ENCODE assay signal across 8 cellular contexts in the genomic region with DNA sequence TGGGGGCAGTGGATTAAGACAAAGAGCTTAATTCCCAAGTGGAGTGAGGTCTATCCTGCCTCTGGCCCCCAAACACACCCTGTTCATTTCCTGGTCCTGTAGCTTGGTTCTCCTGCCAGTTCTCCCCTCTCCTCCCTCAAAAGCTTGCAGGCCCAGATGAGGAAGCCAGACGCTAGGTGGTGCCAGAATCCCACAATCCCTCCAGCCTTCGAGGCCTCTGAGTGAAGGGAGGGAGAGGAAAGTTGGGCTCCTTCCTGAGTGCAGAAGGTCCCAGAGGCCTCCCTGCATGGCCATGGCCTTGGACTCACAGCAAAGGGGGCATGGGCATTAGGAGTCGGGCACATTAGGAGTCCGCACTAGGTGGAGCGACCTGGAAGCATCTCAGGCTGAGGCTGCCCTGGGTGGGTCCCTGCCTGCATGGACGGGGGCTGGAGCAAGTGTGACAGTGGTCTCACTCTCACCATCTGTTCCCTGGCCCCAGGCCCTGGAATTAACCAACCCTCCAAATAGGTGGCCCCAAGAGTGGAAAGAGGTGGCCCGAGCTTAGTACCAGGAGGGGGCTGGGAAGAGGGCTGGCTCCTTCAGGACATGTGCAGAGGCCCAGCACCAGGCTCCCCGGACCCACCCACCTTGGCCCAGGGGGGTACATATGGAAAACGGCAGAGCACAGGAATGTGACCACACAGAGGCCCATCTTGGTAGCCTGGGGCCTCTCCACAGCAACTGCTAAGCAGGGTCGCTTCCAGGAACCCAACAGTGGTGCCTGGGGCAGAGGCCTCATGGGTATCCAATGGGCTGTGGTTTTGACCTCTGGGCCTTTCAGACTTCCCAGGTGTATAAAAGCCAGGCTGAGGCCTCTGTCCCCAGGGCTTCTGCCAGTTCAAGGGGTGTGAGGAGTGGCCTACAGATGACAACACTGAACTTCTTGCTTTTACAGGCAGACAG. TPM values are rescaled to one million over a fixed set of nuclear protein-coding genes. Genes with fewer than 3 reads are reported as not detected.
DNase-seq lines count a peak whose midpoint lies in the region; ATAC-seq, FAIRE-seq and TF ChIP-seq lines count a peak whose summit lies in the region.

No MANE protein-coding gene starts in this region.

- no peaks in the 10 kb centered on the region for H3K36me3 Mint-ChIP-seq in HFFc6 (ENCODE audit: low read depth)

- FAIRE-seq in D721Med (lab: Jason Lieb, UNC) = no peak

- H3K4me3 Mint-ChIP-seq in HFFc6 = no peak overlapping the region

- intact Hi-C loops in lower lobe of right lung (cut with DNase I) = no loop called here

- H3K4me1 Mint-ChIP-seq in HFFc6 (ENCODE audit: low read depth) = peaks cover 22% of the 10 kb centered on the region; the same call in 1 of the 2 replicates

- peak; percentile 6 to 35 for ATAC-seq in lower lobe of right lung

- peaks cover 16% of the 10 kb centered on the region; the same call in 1 of the 2 replicates for H3K27me3 Mint-ChIP-seq in HFFc6 (ENCODE audit: insufficient read depth)

- H3K27ac Mint-ChIP-seq in HFFc6 = no peak overlapping the region

- H3K9ac ChIP-seq in NT2/D1 (ENCODE audit: insufficient read length, low read depth) = peak overlapping the region; percentile 47

- TF ChIP-seq CTCF in D721Med (IDR thresholded peaks at IDR 0.05; ENCODE audit: insufficient read depth, missing control alignments) (peak; percentile 87), HFFc6 (IDR thresholded peaks at IDR 0.05) (peak; percentile 71), lower lobe of right lung (IDR thresholded peaks at IDR 0.05) (peak; percentile 44)

- H3K27ac ChIP-seq in caudate nucleus (ENCODE audit: low read depth, low read length) = no peak overlapping the region
- no peak overlapping the region for H3K27ac ChIP-seq in lower lobe of right lung

- H3K36me3 ChIP-seq in NT2/D1 (ENCODE audit: insufficient read depth, insufficient read length, low read length) (no peaks in the 10 kb centered on the region), lower lobe of right lung (no peaks in the 10 kb centered on the region)

- H3K4me3 ChIP-seq in NT2/D1 (ENCODE audit: insufficient read length, low read depth) (no peak overlapping the region), lower lobe of right lung (no peak overlapping the region)

- no peaks in the 10 kb centered on the region for H3K27me3 ChIP-seq in NT2/D1 (ENCODE audit: insufficient read depth, insufficient read length)
- H3K27me3 ChIP-seq in lower lobe of right lung (ENCODE audit: low read depth) = no peaks in the 10 kb centered on the region

- H3K4me1 ChIP-seq in NT2/D1 (ENCODE audit: insufficient read depth, insufficient read length) (peaks cover 32% of the 10 kb centered on the region), lower lobe of right lung (peaks cover 71% of the 10 kb centered on the region)

- H3K9me3 Mint-ChIP-seq in HFFc6 = no peaks in the 10 kb centered on the region

- H3K9me3 ChIP-seq in NT2/D1 (ENCODE audit: insufficient read depth, low read length) (no peaks in the 10 kb centered on the region), lower lobe of right lung (no peaks in the 10 kb centered on the region)

- DNase-seq in D721Med (ENCODE audit: insufficient read length, low spot score) (no peak), HFFc6 (peak; percentile 49), NT2/D1 (ENCODE audit: low read depth, low spot score) (peak; percentile 84), caudate nucleus (lab: John Stamatoyannopoulos, UW) (peak in 34 of 61 donors; percentile 10 to 67 (median 28)), lower lobe of right lung (peak; percentile 58), dedifferentiated amniotic fluid mesenchymal stem cell (ENCODE audit: extremely low spot score) (no peak), T1000 (lab: John Stamatoyannopoulos, UW) (no peak)
- no peak for DNase-seq in activated CD8-positive, alpha-beta memory T cell treated with anti-CD3 and anti-CD28 coated beads for 24 hours

RNA-seq across cellular contexts. Expression of a gene that starts 5.2 kb away (rescaled TPM):
- total RNA-seq in HFFc6 (2021; fragmentation: NEBNext Ultra II Directional; extraction: Animal tissue kit (Norgen Biotek cat#: 25700)) = under 1 TPM in 1 of 6 experiments, not detected in 5; 0.40 TPM
- 2.8 TPM for total RNA-seq in lower lobe of right lung

RNA-seq across cellular contexts. Expression of a gene that starts 22.4 kb away (rescaled TPM):
- not detected for total RNA-seq in HFFc6 (2021; fragmentation: NEBNext Ultra II Directional; extraction: Animal tissue kit (Norgen Biotek cat#: 25700))
- total RNA-seq in lower lobe of right lung = 0.95 TPM

RNA-seq across cellular contexts. Expression of a gene that starts 57.1 kb away (rescaled TPM):
- total RNA-seq in HFFc6 (2021; fragmentation: NEBNext Ultra II Directional; extraction: Animal tissue kit (Norgen Biotek cat#: 25700)) = not detected
- 61.2 TPM for total RNA-seq in lower lobe of right lung

Comparison
In these comparisons a context has a peak if more than half of its experiments do, and no peak if none do; other contexts are left out.
1. DNase-seq: peak in HFFc6 (single experiment), NT2/D1 (single experiment), caudate nucleus (34 of 61) and lower lobe of right lung (single experiment); none in D721Med (single experiment), dedifferentiated amniotic fluid mesenchymal stem cell (single experiment), T1000 (single experiment) and activated CD8-positive, alpha-beta memory T cell treated with anti-CD3 and anti-CD28 coated beads for 24 hours (single experiment).
2. RNA of a gene that starts 57.1 kb away (total RNA-seq): 61.2 TPM in lower lobe of right lung (single experiment); not detected in HFFc6; every median in the first group is over 10 times any median in the second.
3. Peak in every context shown above with its lines, with median percentiles within 50 percentile points of each other: CTCF ChIP-seq.